1 cellular context compared by ENCODE assay signal in genomic region chr12:93453633-93454032, GRCh38.
TF ChIP-seq lines count a peak whose summit lies in the region.

No MANE protein-coding gene starts in this region.

TF ChIP-seq in WTC11, 78 proteins besides CTCF, POLR2A, EP300 and RAD21 (continued from another document):
- no peak for TF ChIP-seq USF2 (CRISPR knock-in tag; IDR thresholded peaks at IDR 0.05)
- TF ChIP-seq TP53 (CRISPR knock-in tag; IDR thresholded peaks at IDR 0.05): no peak
- no peak for TF ChIP-seq CREB1 (CRISPR knock-in tag; IDR thresholded peaks at IDR 0.05)
- TF ChIP-seq, protein P1, sequence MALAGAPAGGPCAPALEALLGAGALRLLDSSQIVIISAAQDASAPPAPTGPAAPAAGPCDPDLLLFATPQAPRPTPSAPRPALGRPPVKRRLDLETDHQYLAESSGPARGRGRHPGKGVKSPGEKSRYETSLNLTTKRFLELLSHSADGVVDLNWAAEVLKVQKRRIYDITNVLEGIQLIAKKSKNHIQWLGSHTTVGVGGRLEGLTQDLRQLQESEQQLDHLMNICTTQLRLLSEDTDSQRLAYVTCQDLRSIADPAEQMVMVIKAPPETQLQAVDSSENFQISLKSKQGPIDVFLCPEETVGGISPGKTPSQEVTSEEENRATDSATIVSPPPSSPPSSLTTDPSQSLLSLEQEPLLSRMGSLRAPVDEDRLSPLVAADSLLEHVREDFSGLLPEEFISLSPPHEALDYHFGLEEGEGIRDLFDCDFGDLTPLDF (CRISPR knock-in tag; IDR thresholded peaks at IDR 0.05): no peak
- no peak for TF ChIP-seq ZNF423 (CRISPR knock-in tag; IDR thresholded peaks at IDR 0.05)
- TF ChIP-seq, protein P2, sequence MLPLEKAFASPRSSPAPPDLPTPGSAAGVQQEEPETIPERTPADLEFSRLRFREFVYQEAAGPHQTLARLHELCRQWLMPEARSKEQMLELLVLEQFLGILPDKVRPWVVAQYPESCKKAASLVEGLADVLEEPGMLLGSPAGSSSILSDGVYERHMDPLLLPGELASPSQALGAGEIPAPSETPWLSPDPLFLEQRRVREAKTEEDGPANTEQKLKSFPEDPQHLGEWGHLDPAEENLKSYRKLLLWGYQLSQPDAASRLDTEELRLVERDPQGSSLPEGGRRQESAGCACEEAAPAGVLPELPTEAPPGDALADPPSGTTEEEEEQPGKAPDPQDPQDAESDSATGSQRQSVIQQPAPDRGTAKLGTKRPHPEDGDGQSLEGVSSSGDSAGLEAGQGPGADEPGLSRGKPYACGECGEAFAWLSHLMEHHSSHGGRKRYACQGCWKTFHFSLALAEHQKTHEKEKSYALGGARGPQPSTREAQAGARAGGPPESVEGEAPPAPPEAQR (CRISPR knock-in tag; IDR thresholded peaks at IDR 0.05): no peak
- no peak for TF ChIP-seq ZNF512 (CRISPR knock-in tag; IDR thresholded peaks at IDR 0.05; ENCODE audit: borderline replicate concordance)
